In genomic region chr6:118356686-118357085, GRCh38 we compare ENCODE assay signal across 23 cellular contexts.
"Had no signal": no experiment of that assay in that cellular context is flagged by ENCODE, and none has a peak within 500 bp of the region (broad histone marks: within the 10 kb centered on the region; RNA-seq: fewer than 3 reads in every experiment).

No MANE protein-coding gene starts in this region.

- H3K27ac ChIP-seq: HL-60, KMS-11, RWPE1 had no signal

- DNase-seq: Kasumi-1, MM.1S, NCI-H1092 treated with DMSO at 0.1 percent for 48 hours, NCI-H1436, NCI-H187, NCI-H2029, NCI-H2081 treated with DMSO at 0.1 percent for 48 hours, NCI-H2171, NCI-H226, NCI-H446, NCI-H510A, NCI-H524 treated with DMSO at 0.1 percent for 48 hours, NCI-H69, NCI-H774, PC-3, SHP77, SK-N-SH, SW 1271 had no signal

- FAIRE-seq: HTR-8/SVneo had no signal

- H3K9ac ChIP-seq: KMS-11, SK-N-SH had no signal

- H3K9me3 ChIP-seq: SK-N-SH had no signal

- ATAC-seq: Panc1, PC-3 had no signal

- H3K4me2 ChIP-seq: KMS-11, SK-N-SH had no signal
